1 cellular context compared by ENCODE assay signal in the genomic region with DNA sequence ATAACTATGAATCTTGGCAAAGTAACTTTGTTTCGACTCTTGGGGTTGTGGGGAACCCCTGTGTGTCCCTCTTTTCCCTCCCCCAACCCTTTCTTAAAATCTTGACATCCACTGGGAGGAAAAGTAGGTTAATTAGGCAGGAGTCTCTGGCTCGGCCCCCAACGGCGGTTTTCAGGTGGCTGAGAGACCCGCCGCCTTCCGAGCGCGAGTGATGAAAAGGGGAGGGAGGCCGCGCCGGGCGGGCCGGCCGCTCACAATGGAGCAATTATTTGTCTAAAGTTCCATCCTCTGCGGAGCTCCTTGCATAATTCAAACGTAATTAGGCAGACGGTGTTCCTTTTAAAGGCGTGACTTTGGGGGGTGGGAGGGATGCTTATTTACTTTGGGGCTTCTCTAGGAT.
A peak's percentile ranks its signal among the peaks of the same experiment; 100 is the strongest.
TF ChIP-seq lines count a peak whose summit lies in the region.

No MANE protein-coding gene starts in this region.

TF ChIP-seq in H1, 55 proteins besides CTCF, POLR2A, EP300 and RAD21:
- TF ChIP-seq EZH2 (IDR thresholded peaks at IDR 0.05; ENCODE audit: low read depth, low read length, severe bottlenecking) (peak; percentile 16), NRF1 (IDR thresholded peaks at IDR 0.05; ENCODE audit: low read depth, low read length) (no peak), RNF2 (IDR thresholded peaks at IDR 0.05; ENCODE audit: borderline replicate concordance, low read depth, low read length, missing control alignments, poor library complexity, severe bottlenecking) (peak; percentile 47)
- TF ChIP-seq, protein P1, sequence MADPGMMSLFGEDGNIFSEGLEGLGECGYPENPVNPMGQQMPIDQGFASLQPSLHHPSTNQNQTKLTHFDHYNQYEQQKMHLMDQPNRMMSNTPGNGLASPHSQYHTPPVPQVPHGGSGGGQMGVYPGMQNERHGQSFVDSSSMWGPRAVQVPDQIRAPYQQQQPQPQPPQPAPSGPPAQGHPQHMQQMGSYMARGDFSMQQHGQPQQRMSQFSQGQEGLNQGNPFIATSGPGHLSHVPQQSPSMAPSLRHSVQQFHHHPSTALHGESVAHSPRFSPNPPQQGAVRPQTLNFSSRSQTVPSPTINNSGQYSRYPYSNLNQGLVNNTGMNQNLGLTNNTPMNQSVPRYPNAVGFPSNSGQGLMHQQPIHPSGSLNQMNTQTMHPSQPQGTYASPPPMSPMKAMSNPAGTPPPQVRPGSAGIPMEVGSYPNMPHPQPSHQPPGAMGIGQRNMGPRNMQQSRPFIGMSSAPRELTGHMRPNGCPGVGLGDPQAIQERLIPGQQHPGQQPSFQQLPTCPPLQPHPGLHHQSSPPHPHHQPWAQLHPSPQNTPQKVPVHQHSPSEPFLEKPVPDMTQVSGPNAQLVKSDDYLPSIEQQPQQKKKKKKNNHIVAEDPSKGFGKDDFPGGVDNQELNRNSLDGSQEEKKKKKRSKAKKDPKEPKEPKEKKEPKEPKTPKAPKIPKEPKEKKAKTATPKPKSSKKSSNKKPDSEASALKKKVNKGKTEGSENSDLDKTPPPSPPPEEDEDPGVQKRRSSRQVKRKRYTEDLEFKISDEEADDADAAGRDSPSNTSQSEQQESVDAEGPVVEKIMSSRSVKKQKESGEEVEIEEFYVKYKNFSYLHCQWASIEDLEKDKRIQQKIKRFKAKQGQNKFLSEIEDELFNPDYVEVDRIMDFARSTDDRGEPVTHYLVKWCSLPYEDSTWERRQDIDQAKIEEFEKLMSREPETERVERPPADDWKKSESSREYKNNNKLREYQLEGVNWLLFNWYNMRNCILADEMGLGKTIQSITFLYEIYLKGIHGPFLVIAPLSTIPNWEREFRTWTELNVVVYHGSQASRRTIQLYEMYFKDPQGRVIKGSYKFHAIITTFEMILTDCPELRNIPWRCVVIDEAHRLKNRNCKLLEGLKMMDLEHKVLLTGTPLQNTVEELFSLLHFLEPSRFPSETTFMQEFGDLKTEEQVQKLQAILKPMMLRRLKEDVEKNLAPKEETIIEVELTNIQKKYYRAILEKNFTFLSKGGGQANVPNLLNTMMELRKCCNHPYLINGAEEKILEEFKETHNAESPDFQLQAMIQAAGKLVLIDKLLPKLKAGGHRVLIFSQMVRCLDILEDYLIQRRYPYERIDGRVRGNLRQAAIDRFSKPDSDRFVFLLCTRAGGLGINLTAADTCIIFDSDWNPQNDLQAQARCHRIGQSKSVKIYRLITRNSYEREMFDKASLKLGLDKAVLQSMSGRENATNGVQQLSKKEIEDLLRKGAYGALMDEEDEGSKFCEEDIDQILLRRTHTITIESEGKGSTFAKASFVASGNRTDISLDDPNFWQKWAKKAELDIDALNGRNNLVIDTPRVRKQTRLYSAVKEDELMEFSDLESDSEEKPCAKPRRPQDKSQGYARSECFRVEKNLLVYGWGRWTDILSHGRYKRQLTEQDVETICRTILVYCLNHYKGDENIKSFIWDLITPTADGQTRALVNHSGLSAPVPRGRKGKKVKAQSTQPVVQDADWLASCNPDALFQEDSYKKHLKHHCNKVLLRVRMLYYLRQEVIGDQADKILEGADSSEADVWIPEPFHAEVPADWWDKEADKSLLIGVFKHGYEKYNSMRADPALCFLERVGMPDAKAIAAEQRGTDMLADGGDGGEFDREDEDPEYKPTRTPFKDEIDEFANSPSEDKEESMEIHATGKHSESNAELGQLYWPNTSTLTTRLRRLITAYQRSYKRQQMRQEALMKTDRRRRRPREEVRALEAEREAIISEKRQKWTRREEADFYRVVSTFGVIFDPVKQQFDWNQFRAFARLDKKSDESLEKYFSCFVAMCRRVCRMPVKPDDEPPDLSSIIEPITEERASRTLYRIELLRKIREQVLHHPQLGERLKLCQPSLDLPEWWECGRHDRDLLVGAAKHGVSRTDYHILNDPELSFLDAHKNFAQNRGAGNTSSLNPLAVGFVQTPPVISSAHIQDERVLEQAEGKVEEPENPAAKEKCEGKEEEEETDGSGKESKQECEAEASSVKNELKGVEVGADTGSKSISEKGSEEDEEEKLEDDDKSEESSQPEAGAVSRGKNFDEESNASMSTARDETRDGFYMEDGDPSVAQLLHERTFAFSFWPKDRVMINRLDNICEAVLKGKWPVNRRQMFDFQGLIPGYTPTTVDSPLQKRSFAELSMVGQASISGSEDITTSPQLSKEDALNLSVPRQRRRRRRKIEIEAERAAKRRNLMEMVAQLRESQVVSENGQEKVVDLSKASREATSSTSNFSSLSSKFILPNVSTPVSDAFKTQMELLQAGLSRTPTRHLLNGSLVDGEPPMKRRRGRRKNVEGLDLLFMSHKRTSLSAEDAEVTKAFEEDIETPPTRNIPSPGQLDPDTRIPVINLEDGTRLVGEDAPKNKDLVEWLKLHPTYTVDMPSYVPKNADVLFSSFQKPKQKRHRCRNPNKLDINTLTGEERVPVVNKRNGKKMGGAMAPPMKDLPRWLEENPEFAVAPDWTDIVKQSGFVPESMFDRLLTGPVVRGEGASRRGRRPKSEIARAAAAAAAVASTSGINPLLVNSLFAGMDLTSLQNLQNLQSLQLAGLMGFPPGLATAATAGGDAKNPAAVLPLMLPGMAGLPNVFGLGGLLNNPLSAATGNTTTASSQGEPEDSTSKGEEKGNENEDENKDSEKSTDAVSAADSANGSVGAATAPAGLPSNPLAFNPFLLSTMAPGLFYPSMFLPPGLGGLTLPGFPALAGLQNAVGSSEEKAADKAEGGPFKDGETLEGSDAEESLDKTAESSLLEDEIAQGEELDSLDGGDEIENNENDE (IDR thresholded peaks at IDR 0.05; ENCODE audit: insufficient replicate concordance, low read length) = peak; percentile 25
TF ChIP-seq in H1: peak in this region for 3.
